Comparison of ENCODE assay signal across 17 cellular contexts in genomic region chr20:22449115-22449973, GRCh38.
DNase-seq lines count a peak whose midpoint lies in the region; TF ChIP-seq lines count a peak whose summit lies in the region.
"Had no signal": no experiment of that assay in that cellular context is flagged by ENCODE, and none has a peak within 500 bp of the region (broad histone marks: within the 10 kb centered on the region; RNA-seq: fewer than 3 reads in every experiment).

No MANE protein-coding gene starts in this region.

- peak; percentile 92 for DNase-seq in DMS53 (lab: John Stamatoyannopoulos, UW)
- peak; percentile 59 for DNase-seq in NCI-H2029 treated with DMSO at 0.1 percent for 48 hours (lab: John Stamatoyannopoulos, UW)
- no peak for DNase-seq in nephron progenitor cell
- no peak for DNase-seq in GM10248 (ENCODE audit: extremely low spot score)
- DNase-seq in AG08395 (ENCODE audit: low spot score), result no peak
- DNase-seq in NCI-H187 treated with DMSO at 0.1 percent for 48 hours (lab: John Stamatoyannopoulos, UW), result no peak
- DNase-seq in WERI-Rb-1, result no peak
- DNase-seq: activated CD4-positive, alpha-beta T cell treated with anti-CD3 and anti-CD28 coated beads for 1 hour; activated T-cell treated with anti-CD3 and anti-CD28 coated beads for 4 hours; amniotic stem cell; dorsolateral prefrontal cortex; foreskin keratinocyte; naive thymus-derived CD4-positive, alpha-beta T cell; NCI-H2107; stimulated activated naive CD8-positive, alpha-beta T cell treated with anti-CD3 and anti-CD28 coated beads, Interleukin-15, amount 100 ng/mL, for 72 hours had no signal

- H3K27me3 ChIP-seq in WERI-Rb-1 (ENCODE audit: insufficient read depth, low read depth, severe bottlenecking), result peaks cover 50% of the 10 kb centered on the region

- no peaks in the 10 kb centered on the region for H3K9me3 Mint-ChIP-seq in dendritic cell treated with granulocyte-macrophage colony-stimulating factor and Interleukin-4, amounts not matched to agents 40 ng/mL and 50 ng/mL, for 4 days
- no peaks in the 10 kb centered on the region for H3K9me3 Mint-ChIP-seq in nephron progenitor cell

- TF ChIP-seq CTCF in nephron progenitor cell (IDR thresholded peaks at IDR 0.05) (no peak), GM10248 (IDR thresholded peaks at IDR 0.05; ENCODE audit: control extremely low read depth, extremely low read depth, low read depth, missing control alignments) (no peak), WERI-Rb-1 (IDR thresholded peaks at IDR 0.05; ENCODE audit: low read depth, low read length) (no peak)

- no peaks in the 10 kb centered on the region for H3K36me3 Mint-ChIP-seq in dendritic cell treated with granulocyte-macrophage colony-stimulating factor and Interleukin-4, amounts not matched to agents 40 ng/mL and 50 ng/mL, for 4 days (ENCODE audit: low read depth)
- H3K36me3 Mint-ChIP-seq in nephron progenitor cell (ENCODE audit: low read depth), result no peaks in the 10 kb centered on the region
- H3K36me3 Mint-ChIP-seq: naive thymus-derived CD4-positive, alpha-beta T cell had no signal

- H3K4me3 Mint-ChIP-seq in dendritic cell treated with granulocyte-macrophage colony-stimulating factor and Interleukin-4, amounts not matched to agents 40 ng/mL and 50 ng/mL, for 4 days, result no peak overlapping the region
- peak overlapping the region; percentile 2 for H3K4me3 Mint-ChIP-seq in nephron progenitor cell
- H3K4me3 Mint-ChIP-seq: naive thymus-derived CD4-positive, alpha-beta T cell; stimulated activated naive CD8-positive, alpha-beta T cell treated with anti-CD3 and anti-CD28 coated beads, Interleukin-15, amount 100 ng/mL, for 72 hours had no signal

- H3K4me1 Mint-ChIP-seq in dendritic cell treated with granulocyte-macrophage colony-stimulating factor and Interleukin-4, amounts not matched to agents 40 ng/mL and 50 ng/mL, for 4 days (ENCODE audit: low read depth), result peaks cover 11% of the 10 kb centered on the region
- peaks cover 31% of the 10 kb centered on the region for H3K4me1 Mint-ChIP-seq in nephron progenitor cell
- H3K4me1 Mint-ChIP-seq: naive thymus-derived CD4-positive, alpha-beta T cell; stimulated activated naive CD8-positive, alpha-beta T cell treated with anti-CD3 and anti-CD28 coated beads, Interleukin-15, amount 100 ng/mL, for 72 hours had no signal

- no peak overlapping the region for H3K4me3 ChIP-seq in WERI-Rb-1 (ENCODE audit: low read depth, low read length)
- H3K4me3 ChIP-seq: dorsolateral prefrontal cortex, skin epidermis had no signal

- intact Hi-C loops in dendritic cell treated with granulocyte-macrophage colony-stimulating factor and Interleukin-4, amounts not matched to agents 40 ng/mL and 50 ng/mL, for 4 days (cut with micrococcal nuclease), result no loop called here

- CTCF ChIA-PET in GM10248 (lab: Yijun Ruan, JAX), result no interaction called here

- POLR2A ChIA-PET in GM10248 (lab: Yijun Ruan, JAX), result no interaction called here

- H3K9me3 ChIP-seq in WERI-Rb-1 (ENCODE audit: severe bottlenecking), result no peaks in the 10 kb centered on the region

- peak overlapping the region; percentile 13 for H3K27ac Mint-ChIP-seq in dendritic cell treated with granulocyte-macrophage colony-stimulating factor and Interleukin-4, amounts not matched to agents 40 ng/mL and 50 ng/mL, for 4 days
- peak overlapping the region; percentile 18 for H3K27ac Mint-ChIP-seq in nephron progenitor cell
- H3K27ac Mint-ChIP-seq: naive thymus-derived CD4-positive, alpha-beta T cell; stimulated activated naive CD8-positive, alpha-beta T cell treated with anti-CD3 and anti-CD28 coated beads, Interleukin-15, amount 100 ng/mL, for 72 hours had no signal

- no peak overlapping the region for H3K27ac ChIP-seq in WERI-Rb-1
- H3K27ac ChIP-seq: foreskin keratinocyte had no signal

- H3K27me3 Mint-ChIP-seq in dendritic cell treated with granulocyte-macrophage colony-stimulating factor and Interleukin-4, amounts not matched to agents 40 ng/mL and 50 ng/mL, for 4 days, result peaks cover 8% of the 10 kb centered on the region
- H3K27me3 Mint-ChIP-seq in nephron progenitor cell (ENCODE audit: low read depth, poor library complexity), result peaks cover 5% of the 10 kb centered on the region

- H3K36me3 ChIP-seq in WERI-Rb-1, result no peaks in the 10 kb centered on the region

Comparison
In these comparisons a context has a peak if more than half of its experiments do, and no peak if none do; other contexts are left out.
1. DNase-seq: peak in DMS53 (single experiment) and NCI-H2029 treated with DMSO at 0.1 percent for 48 hours (single experiment); none in nephron progenitor cell (single experiment), GM10248 (single experiment), AG08395 (single experiment), NCI-H187 treated with DMSO at 0.1 percent for 48 hours (single experiment) and WERI-Rb-1 (single experiment).